1 cellular context compared by ENCODE assay signal in genomic region chr16:82368041-82368440, GRCh38.
TF ChIP-seq lines count a peak whose summit lies in the region.

No MANE protein-coding gene starts in this region.

TF ChIP-seq in H1, 55 proteins besides CTCF, POLR2A, EP300 and RAD21:
- TF ChIP-seq CHD7 (IDR thresholded peaks at IDR 0.05; ENCODE audit: insufficient replicate concordance, low read length), result no peak
- no peak for TF ChIP-seq TBP (IDR thresholded peaks at IDR 0.05; ENCODE audit: low read depth, low read length)
- no peak for TF ChIP-seq ZNF274 (IDR thresholded peaks at IDR 0.05; ENCODE audit: borderline replicate concordance, extremely low read depth, low read length)
- no peak for TF ChIP-seq JUN (IDR thresholded peaks at IDR 0.05; ENCODE audit: low read depth, low read length)
- TF ChIP-seq EZH2 (IDR thresholded peaks at IDR 0.05; ENCODE audit: low read depth, low read length, severe bottlenecking), result no peak
- TF ChIP-seq RFX5 (IDR thresholded peaks at IDR 0.05; ENCODE audit: borderline replicate concordance, low read depth, low read length), result no peak
- TF ChIP-seq SP2 (IDR thresholded peaks at IDR 0.05; ENCODE audit: low read length), result no peak
- TF ChIP-seq SIX5 (IDR thresholded peaks at IDR 0.05; ENCODE audit: low read depth, low read length), result no peak
- no peak for TF ChIP-seq SP1 (IDR thresholded peaks at IDR 0.05; ENCODE audit: low read depth, low read length)
- no peak for TF ChIP-seq BACH1 (IDR thresholded peaks at IDR 0.05; ENCODE audit: low read length)
- no peak for TF ChIP-seq NRF1 (IDR thresholded peaks at IDR 0.05; ENCODE audit: low read depth, low read length)
- TF ChIP-seq ASH2L (IDR thresholded peaks at IDR 0.05; ENCODE audit: low read length), result no peak
- TF ChIP-seq NANOG (IDR thresholded peaks at IDR 0.05; ENCODE audit: insufficient read depth, low read depth, low read length, poor library complexity, severe bottlenecking), result no peak
